In genomic region chr15:49815937-49816336, GRCh38 we compare ENCODE assay signal across 10 cellular contexts.
A peak's percentile ranks its signal among the peaks of the same experiment; 100 is the strongest.
DNase-seq lines count a peak whose midpoint lies in the region; ATAC-seq and TF ChIP-seq lines count a peak whose summit lies in the region.
"Had no signal": no experiment of that assay in that cellular context is flagged by ENCODE, and none has a peak within 500 bp of the region (broad histone marks: within the 10 kb centered on the region; RNA-seq: fewer than 3 reads in every experiment).

No MANE protein-coding gene starts in this region.

- in situ Hi-C loops in KBM-7 (cut with MboI; ENCODE audit: low pct_unique_long_range_greater_than_20kb, low sequenced_read_pairs), result no loop called here

- no peak for TF ChIP-seq POLR2A in suprapubic skin (IDR thresholded peaks at IDR 0.05)

- TF ChIP-seq EP300 in suprapubic skin (IDR thresholded peaks at IDR 0.05), result no peak

- intact Hi-C loops in activated T-helper 1 cell treated with anti-CD3 and anti-CD28 coated beads, Interleukin-12 subunit alpha, Interleukin-12 subunit beta, Interleukin-2, Interleukin-4 antibody, amounts not matched to agents 30 ng/mL and 10 ng/mL and 1 ng/mL, durations not matched to agents 14 hours and 24 hours and 36 hours (cut with micrococcal nuclease), result no loop called here

- no peaks in the 10 kb centered on the region for H3K36me3 Mint-ChIP-seq in activated T-helper 1 cell treated with anti-CD3 and anti-CD28 coated beads, Interleukin-12 subunit alpha, Interleukin-12 subunit beta, Interleukin-2, Interleukin-4 antibody, amounts not matched to agents 30 ng/mL and 10 ng/mL and 1 ng/mL, durations not matched to agents 14 hours and 24 hours and 36 hours (ENCODE audit: low read depth)
- H3K36me3 Mint-ChIP-seq in activated T-cell treated with anti-CD3 and anti-CD28 coated beads, Interleukin-2, amount 50 U/mL, for 24 hours (ENCODE audit: low read depth), result no peaks in the 10 kb centered on the region
- H3K36me3 Mint-ChIP-seq: natural killer cell had no signal

- no peak overlapping the region for H3K4me3 Mint-ChIP-seq in activated T-helper 1 cell treated with anti-CD3 and anti-CD28 coated beads, Interleukin-12 subunit alpha, Interleukin-12 subunit beta, Interleukin-2, Interleukin-4 antibody, amounts not matched to agents 30 ng/mL and 10 ng/mL and 1 ng/mL, durations not matched to agents 14 hours and 24 hours and 36 hours
- no peak overlapping the region for H3K4me3 Mint-ChIP-seq in activated T-cell treated with anti-CD3 and anti-CD28 coated beads, Interleukin-2, amount 50 U/mL, for 24 hours
- H3K4me3 Mint-ChIP-seq: natural killer cell had no signal

- no peaks in the 10 kb centered on the region for H3K4me1 ChIP-seq in suprapubic skin

- H3K36me3 ChIP-seq in suprapubic skin, result no peaks in the 10 kb centered on the region

- H3K9me3 ChIP-seq in suprapubic skin, result no peaks in the 10 kb centered on the region

- peaks cover 14% of the 10 kb centered on the region for H3K4me1 Mint-ChIP-seq in activated T-helper 1 cell treated with anti-CD3 and anti-CD28 coated beads, Interleukin-12 subunit alpha, Interleukin-12 subunit beta, Interleukin-2, Interleukin-4 antibody, amounts not matched to agents 30 ng/mL and 10 ng/mL and 1 ng/mL, durations not matched to agents 14 hours and 24 hours and 36 hours (ENCODE audit: low read depth)
- H3K4me1 Mint-ChIP-seq in activated T-cell treated with anti-CD3 and anti-CD28 coated beads, Interleukin-2, amount 50 U/mL, for 24 hours (ENCODE audit: low read depth), result peaks cover 16% of the 10 kb centered on the region

- TF ChIP-seq CTCF in AG09319 (IDR thresholded peaks at IDR 0.05; ENCODE audit: low read depth, low read length), result no peak
- TF ChIP-seq CTCF in suprapubic skin (IDR thresholded peaks at IDR 0.05), result no peak

- no peaks in the 10 kb centered on the region for H3K27me3 ChIP-seq in suprapubic skin

- no peak overlapping the region for H3K4me3 ChIP-seq in suprapubic skin

- 18% methylated on average over 3 of the region's 3 CpGs for WGBS in suprapubic skin

- H3K27me3 Mint-ChIP-seq in activated T-helper 1 cell treated with anti-CD3 and anti-CD28 coated beads, Interleukin-12 subunit alpha, Interleukin-12 subunit beta, Interleukin-2, Interleukin-4 antibody, amounts not matched to agents 30 ng/mL and 10 ng/mL and 1 ng/mL, durations not matched to agents 14 hours and 24 hours and 36 hours (ENCODE audit: insufficient read depth), result peaks cover 7% of the 10 kb centered on the region
- H3K27me3 Mint-ChIP-seq in activated T-cell treated with anti-CD3 and anti-CD28 coated beads, Interleukin-2, amount 50 U/mL, for 24 hours, result peaks cover 8% of the 10 kb centered on the region

- no peak overlapping the region for H3K27ac Mint-ChIP-seq in activated T-helper 1 cell treated with anti-CD3 and anti-CD28 coated beads, Interleukin-12 subunit alpha, Interleukin-12 subunit beta, Interleukin-2, Interleukin-4 antibody, amounts not matched to agents 30 ng/mL and 10 ng/mL and 1 ng/mL, durations not matched to agents 14 hours and 24 hours and 36 hours
- H3K27ac Mint-ChIP-seq in activated T-cell treated with anti-CD3 and anti-CD28 coated beads, Interleukin-2, amount 50 U/mL, for 24 hours, result no peak overlapping the region
- H3K27ac Mint-ChIP-seq: natural killer cell had no signal

- H3K9me3 Mint-ChIP-seq in activated T-helper 1 cell treated with anti-CD3 and anti-CD28 coated beads, Interleukin-12 subunit alpha, Interleukin-12 subunit beta, Interleukin-2, Interleukin-4 antibody, amounts not matched to agents 30 ng/mL and 10 ng/mL and 1 ng/mL, durations not matched to agents 14 hours and 24 hours and 36 hours, result peaks cover 9% of the 10 kb centered on the region
- peaks cover 4% of the 10 kb centered on the region for H3K9me3 Mint-ChIP-seq in activated T-cell treated with anti-CD3 and anti-CD28 coated beads, Interleukin-2, amount 50 U/mL, for 24 hours
- H3K9me3 Mint-ChIP-seq: natural killer cell had no signal

- no peak overlapping the region for H3K27ac ChIP-seq in suprapubic skin

- DNase-seq in AG09319 (ENCODE audit: extremely low read depth, low read depth), result peak; percentile 51
- peak; percentile 54 for DNase-seq in KBM-7
- DNase-seq in fibroblast of peridontal ligament (ENCODE audit: extremely low read depth), result peak; percentile 74
- DNase-seq in suprapubic skin (ENCODE audit: low spot score in 2 of 2), result no peak
- DNase-seq in activated T-helper 1 cell treated with anti-CD3 and anti-CD28 coated beads, Interleukin-12 subunit alpha, Interleukin-12 subunit beta, Interleukin-2, Interleukin-4 antibody, amounts not matched to agents 30 ng/mL and 10 ng/mL and 1 ng/mL, durations not matched to agents 14 hours and 24 hours and 36 hours (ENCODE audit: low spot score), result no peak
- DNase-seq in activated T-cell treated with anti-CD3 and anti-CD28 coated beads, Interleukin-2, amount 50 U/mL, for 24 hours, result no peak
- DNase-seq: natural killer cell, trophoblast cell had no signal

- ATAC-seq in GM19395 (IDR thresholded peaks at IDR 0.05; ENCODE audit: unreplicated experiment), result peak; percentile 86
- ATAC-seq in HG03045 (IDR thresholded peaks at IDR 0.05; ENCODE audit: unreplicated experiment), result no peak

Comparison
In these comparisons a context has a peak if more than half of its experiments do, and no peak if none do; other contexts are left out.
1. DNase-seq: peak in AG09319 (single experiment), KBM-7 (single experiment) and fibroblast of peridontal ligament (single experiment); none in suprapubic skin (0 of 2), activated T-helper 1 cell treated with anti-CD3 and anti-CD28 coated beads, Interleukin-12 subunit alpha, Interleukin-12 subunit beta, Interleukin-2, Interleukin-4 antibody, amounts not matched to agents 30 ng/mL and 10 ng/mL and 1 ng/mL, durations not matched to agents 14 hours and 24 hours and 36 hours (single experiment) and activated T-cell treated with anti-CD3 and anti-CD28 coated beads, Interleukin-2, amount 50 U/mL, for 24 hours (single experiment).